15 cellular contexts compared by ENCODE assay signal in genomic region chr2:64259301-64259700, GRCh38.
DNase-seq lines count a peak whose midpoint lies in the region; ATAC-seq, FAIRE-seq and TF ChIP-seq lines count a peak whose summit lies in the region.
"Had no signal": no experiment of that assay in that cellular context is flagged by ENCODE, and none has a peak within 500 bp of the region (broad histone marks: within the 10 kb centered on the region; RNA-seq: fewer than 3 reads in every experiment).

No MANE protein-coding gene starts in this region.

- CTCF ChIA-PET in activated B cell treated with CpG ODN at 0.5 μM for 24 hours (lab: Charles Lee) = no interaction called here

- H3K4me3 Mint-ChIP-seq in activated B cell treated with CpG ODN at 0.5 μM for 24 hours = no peak overlapping the region

- no peaks in the 10 kb centered on the region for H3K27me3 Mint-ChIP-seq in activated B cell treated with CpG ODN at 0.5 μM for 24 hours

- FAIRE-seq in urothelium cell line (lab: Jason Lieb, UNC) = no peak
- FAIRE-seq: astrocyte had no signal

- no peak for DNase-seq in activated B cell treated with CpG ODN at 0.5 μM for 24 hours
- DNase-seq in right cardiac atrium = peak; percentile 35 to 82 (median 71)
- no peak for DNase-seq in stimulated activated CD4-positive, alpha-beta T cell treated with anti-CD3 and anti-CD28 coated beads, Interleukin-15, amount 100 ng/mL, for 24 hours
- no peak for DNase-seq in amniotic stem cell (lab: John Stamatoyannopoulos, UW)
- DNase-seq in urothelium cell line (ENCODE audit: low spot score) = no peak
- DNase-seq: activated CD4-positive, alpha-beta T cell treated with anti-CD3 and anti-CD28 coated beads for 48 hours; effector CD8-positive, alpha-beta T cell; hypothalamus; stimulated activated CD4-positive, alpha-beta T cell treated with anti-CD3 and anti-CD28 coated beads, Interleukin-1b, Interleukin-23, amount 100 ng/mL, for 48 hours; stimulated activated naive CD4-positive, alpha-beta T cell had no signal

- ATAC-seq in activated B cell treated with CpG ODN at 0.5 μM for 24 hours (ENCODE audit: low read depth) (no peak), right cardiac atrium (no peak), GM18861 (IDR thresholded peaks at IDR 0.05; ENCODE audit: unreplicated experiment) (no peak)

- peak overlapping the region in 7 of 11 experiments; percentile 9 to 91 (median 80); a peak in 10 of 22 replicates for H3K27ac ChIP-seq in BLaER1 treated with 17β-estradiol and CSF1 and Interleukin-3, amounts not matched to agents 10 nM and 100 nM
- peak overlapping the region; percentile 47 for H3K27ac ChIP-seq in HUES64 (ENCODE audit: low read depth, low read length)
- H3K27ac ChIP-seq in right cardiac atrium (ENCODE audit: low read length) = no peak overlapping the region

- 88% methylated on average over 1 of the region's 2 CpGs for WGBS in HUES64
- 29% methylated on average over 2 of the region's 2 CpGs for WGBS in right cardiac atrium

- peaks cover 11 to 69% (median 36%) of the 10 kb centered on the region in 10 experiments for H3K4me1 ChIP-seq in BLaER1 treated with 17β-estradiol and CSF1 and Interleukin-3, amounts not matched to agents 10 nM and 100 nM
- H3K4me1 ChIP-seq in HUES64 (ENCODE audit: insufficient read depth, low read length) (peaks cover 48% of the 10 kb centered on the region), right cardiac atrium (ENCODE audit: control insufficient read depth, insufficient read depth, low read length) (peaks cover 4% of the 10 kb centered on the region)
- H3K4me1 ChIP-seq: parathyroid adenoma had no signal

- H3K4me1 Mint-ChIP-seq in activated B cell treated with CpG ODN at 0.5 μM for 24 hours = peaks cover 41% of the 10 kb centered on the region

- no peaks in the 10 kb centered on the region for H3K9me3 ChIP-seq in BLaER1 treated with 17β-estradiol and CSF1 and Interleukin-3, amounts not matched to agents 10 nM and 100 nM (replicated peaks in 1 of 11)
- H3K9me3 ChIP-seq in HUES64 (ENCODE audit: insufficient read depth, low read depth, low read length) = no peaks in the 10 kb centered on the region
- no peaks in the 10 kb centered on the region for H3K9me3 ChIP-seq in right cardiac atrium (ENCODE audit: control insufficient read depth, low read length)

- intact Hi-C loops in activated B cell treated with CpG ODN at 0.5 μM for 24 hours (cut with micrococcal nuclease) (no loop called here), right cardiac atrium (cut with DNase I) (no loop called here)

- H3K4me3 ChIP-seq in BLaER1 treated with 17β-estradiol and CSF1 and Interleukin-3, amounts not matched to agents 10 nM and 100 nM = no peak overlapping the region
- no peak overlapping the region for H3K4me3 ChIP-seq in HUES64 (ENCODE audit: low read length)
- no peak overlapping the region for H3K4me3 ChIP-seq in right cardiac atrium (ENCODE audit: low read length)

- TF ChIP-seq CTCF in activated B cell treated with CpG ODN at 0.5 μM for 24 hours (IDR thresholded peaks at IDR 0.05) = no peak

- peak overlapping the region in 1 of 11 experiments; percentile 39; a peak in 2 of 22 replicates for H3K9ac ChIP-seq in BLaER1 treated with 17β-estradiol and CSF1 and Interleukin-3, amounts not matched to agents 10 nM and 100 nM
- no peak overlapping the region for H3K9ac ChIP-seq in HUES64 (ENCODE audit: low read depth, low read length)
- H3K9ac ChIP-seq: parathyroid adenoma had no signal

- H3K36me3 Mint-ChIP-seq in activated B cell treated with CpG ODN at 0.5 μM for 24 hours (ENCODE audit: low read depth) = no peaks in the 10 kb centered on the region

- H3K4me2 ChIP-seq in BLaER1 treated with 17β-estradiol and CSF1 and Interleukin-3, amounts not matched to agents 10 nM and 100 nM = peak overlapping the region in 6 of 11 experiments; percentile 79 to 90 (median 84); a peak in 10 of 22 replicates

- H4K20me1 ChIP-seq in BLaER1 treated with 17β-estradiol and CSF1 and Interleukin-3, amounts not matched to agents 10 nM and 100 nM = no peaks in the 10 kb centered on the region

- no peaks in the 10 kb centered on the region for H3K36me3 ChIP-seq in BLaER1 treated with 17β-estradiol and CSF1 and Interleukin-3, amounts not matched to agents 10 nM and 100 nM
- peaks cover 81% of the 10 kb centered on the region for H3K36me3 ChIP-seq in HUES64 (ENCODE audit: insufficient read depth, low read length)

- no peaks in the 10 kb centered on the region for H3K9me3 Mint-ChIP-seq in activated B cell treated with CpG ODN at 0.5 μM for 24 hours

- POLR2A ChIA-PET in activated B cell treated with CpG ODN at 0.5 μM for 24 hours (lab: Charles Lee) = no interaction called here

- peak overlapping the region; percentile 12 for H3K27ac Mint-ChIP-seq in activated B cell treated with CpG ODN at 0.5 μM for 24 hours

- H3K27me3 ChIP-seq in BLaER1 treated with 17β-estradiol and CSF1 and Interleukin-3, amounts not matched to agents 10 nM and 100 nM = no peaks in the 10 kb centered on the region
- H3K27me3 ChIP-seq in HUES64 (ENCODE audit: insufficient read depth, low read length) = no peaks in the 10 kb centered on the region
- no peaks in the 10 kb centered on the region for H3K27me3 ChIP-seq in right cardiac atrium (ENCODE audit: control insufficient read depth, insufficient read depth)

Comparison
In these comparisons a context has a peak if more than half of its experiments do, and no peak if none do; other contexts are left out.
1. DNase-seq: peak in right cardiac atrium (3 of 3); none in activated B cell treated with CpG ODN at 0.5 μM for 24 hours (single experiment), stimulated activated CD4-positive, alpha-beta T cell treated with anti-CD3 and anti-CD28 coated beads, Interleukin-15, amount 100 ng/mL, for 24 hours (single experiment), amniotic stem cell (single experiment) and urothelium cell line (single experiment).